1 cellular context compared by ENCODE assay signal in genomic region chr7:138243430-138243829, GRCh38.
TF ChIP-seq lines count a peak whose summit lies in the region.

No MANE protein-coding gene starts in this region.

TF ChIP-seq in H1, 55 proteins besides CTCF, POLR2A, EP300 and RAD21 (continued from another document):
- TF ChIP-seq JUN (IDR thresholded peaks at IDR 0.05; ENCODE audit: low read depth, low read length) (no peak), KDM1A (IDR thresholded peaks at IDR 0.05; ENCODE audit: borderline replicate concordance, low read length) (0 out of 2 replicates have a peak, but pooled peaks have one; percentile 19), SUZ12 (IDR thresholded peaks at IDR 0.05; ENCODE audit: low read length) (no peak), RNF2 (IDR thresholded peaks at IDR 0.05; ENCODE audit: borderline replicate concordance, low read depth, low read length, missing control alignments, poor library complexity, severe bottlenecking) (no peak), BCL11A (IDR thresholded peaks at IDR 0.05; ENCODE audit: low read depth in 2 of 2, low read length in 2 of 2) (peak in 1 of 2 experiments; percentile 74), USF2 (IDR thresholded peaks at IDR 0.05; ENCODE audit: low read length) (no peak), HDAC2 (IDR thresholded peaks at IDR 0.05; ENCODE audit: borderline replicate concordance in 1 of 2, low read depth in 2 of 2, low read length in 2 of 2) (peak in 1 of 2 experiments; percentile 76; a peak in 2 of 4 replicates), RBBP5 (IDR thresholded peaks at IDR 0.05; ENCODE audit: borderline replicate concordance, low read depth, low read length) (0 out of 2 replicates have a peak, but pooled peaks have one; percentile 55), KDM5A (IDR thresholded peaks at IDR 0.05; ENCODE audit: low read length) (no peak), CHD7 (IDR thresholded peaks at IDR 0.05; ENCODE audit: insufficient replicate concordance, low read length) (no peak), PHF8 (conservative IDR thresholded peaks at IDR 0.05; ENCODE audit: low read depth, low read length) (no peak), HDAC6 (IDR thresholded peaks at IDR 0.05; ENCODE audit: low read depth, low read length) (no peak), POU5F1 (IDR thresholded peaks at IDR 0.05; ENCODE audit: low read depth, low read length) (peak; percentile 100), MAX (IDR thresholded peaks at IDR 0.05) (peak; percentile 57; the same call in 1 of the 2 replicates), GTF2F1 (IDR thresholded peaks at IDR 0.05; ENCODE audit: borderline replicate concordance, low read depth, low read length) (no peak), CBX5 (IDR thresholded peaks at IDR 0.05; ENCODE audit: low read depth, low read length) (no peak), E2F6 (IDR thresholded peaks at IDR 0.05) (no peak), EGR1 (IDR thresholded peaks at IDR 0.05; ENCODE audit: borderline replicate concordance, low read depth, low read length) (no peak), ATF2 (IDR thresholded peaks at IDR 0.05; ENCODE audit: low read length) (peak; percentile 93), BRCA1 (IDR thresholded peaks at IDR 0.05; ENCODE audit: low read depth, low read length) (no peak), TAF1 (IDR thresholded peaks at IDR 0.05; ENCODE audit: low read depth, low read length) (peak; percentile 70; the same call in 1 of the 2 replicates), CTBP2 (IDR thresholded peaks at IDR 0.05; ENCODE audit: borderline replicate concordance, insufficient read depth, insufficient read length, low read length) (peak; percentile 74), TBP (IDR thresholded peaks at IDR 0.05; ENCODE audit: low read depth, low read length) (peak; percentile 82), FOSL1 (IDR thresholded peaks at IDR 0.05; ENCODE audit: insufficient read depth, low read depth, low read length) (no peak), TCF12 (IDR thresholded peaks at IDR 0.05; ENCODE audit: low read depth, low read length) (peak; percentile 99), RFX5 (IDR thresholded peaks at IDR 0.05; ENCODE audit: borderline replicate concordance, low read depth, low read length) (no peak), CHD2 (IDR thresholded peaks at IDR 0.05; ENCODE audit: low read length) (0 out of 2 replicates have a peak, but pooled peaks have one; percentile 39), SIN3A (conservative IDR thresholded peaks at IDR 0.05 in 1 of 2, IDR thresholded peaks at IDR 0.05 in 1 of 2; ENCODE audit: low read depth in 1 of 2, low read length in 2 of 2) (no peak; a peak in 1 of 4 replicates), TEAD4 (IDR thresholded peaks at IDR 0.05; ENCODE audit: low read depth, low read length) (no peak), MAFK (IDR thresholded peaks at IDR 0.05; ENCODE audit: low read depth, low read length) (no peak), SRF (IDR thresholded peaks at IDR 0.05; ENCODE audit: low read depth, low read length) (no peak), CHD1 (IDR thresholded peaks at IDR 0.05; ENCODE audit: low read depth, low read length) (no peak), SIRT6 (IDR thresholded peaks at IDR 0.05; ENCODE audit: low read length) (no peak), TAF7 (optimal IDR thresholded peaks at IDR 0.05; ENCODE audit: borderline replicate concordance, low read depth, low read length) (peak; percentile 35), SAP30 (IDR thresholded peaks at IDR 0.05; ENCODE audit: insufficient read depth, insufficient replicate concordance, low read length) (no peak), POLR2AphosphoS5 (IDR thresholded peaks at IDR 0.05; ENCODE audit: low read depth, low read length) (peak; percentile 78), SP1 (IDR thresholded peaks at IDR 0.05; ENCODE audit: low read depth, low read length) (peak; percentile 77; the same call in 1 of the 2 replicates), GABPA (IDR thresholded peaks at IDR 0.05; ENCODE audit: borderline replicate concordance, insufficient read depth, low read length) (no peak), NRF1 (IDR thresholded peaks at IDR 0.05; ENCODE audit: low read depth, low read length) (no peak), SP4 (IDR thresholded peaks at IDR 0.05; ENCODE audit: low read length) (no peak), CEBPB (IDR thresholded peaks at IDR 0.05; ENCODE audit: low read depth, low read length) (peak; percentile 11), KDM4A (IDR thresholded peaks at IDR 0.05; ENCODE audit: low read depth, low read length, severe bottlenecking) (no peak), ASH2L (IDR thresholded peaks at IDR 0.05; ENCODE audit: low read length) (peak; percentile 69), SIX5 (IDR thresholded peaks at IDR 0.05; ENCODE audit: low read depth, low read length) (no peak), CBX8 (IDR thresholded peaks at IDR 0.05; ENCODE audit: borderline replicate concordance, low read depth, low read length) (no peak), ZNF274 (IDR thresholded peaks at IDR 0.05; ENCODE audit: borderline replicate concordance, extremely low read depth, low read length) (no peak), YY1 (IDR thresholded peaks at IDR 0.05; ENCODE audit: low read depth, low read length) (peak; percentile 93)
